18 cellular contexts compared by ENCODE assay signal in the genomic region with DNA sequence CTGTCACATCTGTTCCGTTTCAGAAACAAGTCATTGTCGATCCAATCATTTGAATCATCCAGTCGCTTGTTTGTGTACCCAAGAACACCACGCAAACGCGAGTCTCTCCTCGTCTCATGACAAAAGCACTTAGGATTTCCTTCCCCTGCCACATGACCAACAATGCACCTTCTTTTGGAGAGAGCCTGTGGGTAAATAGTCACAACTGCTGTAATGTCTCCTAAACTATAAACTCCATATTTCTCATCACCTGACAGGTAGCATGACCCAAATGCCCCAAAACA.
"Had no signal": no experiment of that assay in that cellular context is flagged by ENCODE, and none has a peak within 500 bp of the region (broad histone marks: within the 10 kb centered on the region; RNA-seq: fewer than 3 reads in every experiment).

No MANE protein-coding gene starts in this region.

- H3K9me3 ChIP-seq: left lung, mucosa of descending colon, neutrophil, tibial artery had no signal

- H3K27me3 ChIP-seq: left lung, tibial artery had no signal

- H3K36me3 ChIP-seq: left lung, neutrophil, tibial artery had no signal

- H3K4me3 ChIP-seq: hepatocyte, left lung, mucosa of descending colon, skin epidermis, tibial artery had no signal

- H3K27ac ChIP-seq: hepatocyte, left lung, neutrophil, skin epidermis, tibial artery had no signal

- DNase-seq: activated CD4-positive, alpha-beta T cell treated with anti-CD3 and anti-CD28 coated beads for 48 hours; activated CD8-positive, alpha-beta memory T cell treated with anti-CD3 and anti-CD28 coated beads, Interleukin-2, amount 50 U/mL, for 48 hours; activated CD8-positive, alpha-beta T cell treated with anti-CD3 and anti-CD28 coated beads, Interleukin-2, amount 10 ng/mL, durations not matched to agents 7 days and 5 days; activated gamma-delta T cell; activated T-cell treated with anti-CD3 and anti-CD28 coated beads, Interleukin-2, amount 50 U/mL, for 72 hours; cortex of kidney; effector CD8-positive, alpha-beta T cell; kidney; left lung; naive thymus-derived CD4-positive, alpha-beta T cell; stimulated activated CD4-positive, alpha-beta T cell treated with anti-CD3 and anti-CD28 coated beads, Interleukin-4, amount 100 ng/mL, for 24 hours; stimulated activated naive CD4-positive, alpha-beta T cell; T-helper 2 cell; tibial artery had no signal
